23 cellular contexts compared by ENCODE assay signal in the genomic region with DNA sequence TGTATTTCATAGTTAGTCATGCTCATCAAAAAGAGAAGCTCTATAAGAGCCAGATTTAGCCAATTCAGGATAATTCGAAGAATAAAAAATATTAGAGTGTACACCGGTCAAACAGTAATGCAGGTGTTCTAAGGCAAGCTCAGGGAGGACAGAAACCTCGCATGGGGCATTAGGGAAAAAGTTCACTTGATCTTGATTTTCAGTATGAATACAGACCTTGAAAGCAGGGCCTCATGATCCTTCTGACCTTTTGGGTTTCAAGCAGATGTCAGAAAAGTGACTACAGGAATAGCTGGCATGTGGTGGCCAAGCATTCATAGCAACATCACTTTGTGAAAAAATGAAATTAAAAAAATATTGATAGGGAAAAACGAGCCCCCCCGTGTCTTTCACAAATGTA.
"Had no signal": no experiment of that assay in that cellular context is flagged by ENCODE, and none has a peak within 500 bp of the region (broad histone marks: within the 10 kb centered on the region; RNA-seq: fewer than 3 reads in every experiment).

No MANE protein-coding gene starts in this region.

- H3K4me1 ChIP-seq: colonic mucosa, esophagus muscularis mucosa, gastroesophageal sphincter, heart left ventricle, left ventricle myocardium inferior, lower lobe of right lung had no signal

- H3K36me3 Mint-ChIP-seq: immature natural killer cell, mesothelial cell of epicardium had no signal

- DNase-seq: colonic mucosa; cortex of kidney; effector CD8-positive, alpha-beta T cell; effector memory CD8-positive, alpha-beta T cell; foreskin keratinocyte; heart left ventricle; hypothalamus; immature natural killer cell; islet precursor cell; kidney; kidney glomerular epithelial cell; left colon; left ventricle myocardium inferior; lower lobe of right lung; mesenchymal stem cell; mucosa of descending colon; naive B cell had no signal

- H3K27me3 ChIP-seq: colonic mucosa, esophagus muscularis mucosa, foreskin keratinocyte, gastroesophageal sphincter, heart left ventricle, hepatocyte had no signal

- H3K9me3 ChIP-seq: colonic mucosa, lower lobe of right lung, mucosa of descending colon had no signal

- H2AFZ ChIP-seq: hepatocyte had no signal

- H3K4me3 ChIP-seq: colonic mucosa, esophagus muscularis mucosa, gastroesophageal sphincter, heart left ventricle, hepatocyte, left ventricle myocardium inferior, lower lobe of right lung, mucosa of descending colon had no signal

- H3K79me2 ChIP-seq: hepatocyte had no signal

- ATAC-seq: effector memory CD8-positive, alpha-beta T cell; foreskin keratinocyte; gastroesophageal sphincter; heart left ventricle; left colon; left lobe of liver; lower lobe of right lung; mucosa of descending colon had no signal

- H3K4me3 Mint-ChIP-seq: dendritic cell treated with granulocyte-macrophage colony-stimulating factor and Interleukin-4, amounts not matched to agents 40 ng/mL and 50 ng/mL, for 4 days; effector memory CD8-positive, alpha-beta T cell; immature natural killer cell; mesothelial cell of epicardium; naive B cell had no signal

- H3K4me1 Mint-ChIP-seq: immature natural killer cell, mesothelial cell of epicardium had no signal

- H3K27ac Mint-ChIP-seq: dendritic cell treated with granulocyte-macrophage colony-stimulating factor and Interleukin-4, amounts not matched to agents 40 ng/mL and 50 ng/mL, for 4 days; effector memory CD8-positive, alpha-beta T cell; immature natural killer cell; mesothelial cell of epicardium; naive B cell had no signal

- H3K36me3 ChIP-seq: colonic mucosa, esophagus muscularis mucosa, gastroesophageal sphincter, heart left ventricle, left ventricle myocardium inferior, lower lobe of right lung had no signal

- H3K27me3 Mint-ChIP-seq: dendritic cell treated with granulocyte-macrophage colony-stimulating factor and Interleukin-4, amounts not matched to agents 40 ng/mL and 50 ng/mL, for 4 days; effector memory CD8-positive, alpha-beta T cell had no signal

- H3K27ac ChIP-seq: colonic mucosa, esophagus muscularis mucosa, foreskin keratinocyte, gastroesophageal sphincter, heart left ventricle, hepatocyte, left ventricle myocardium inferior, lower lobe of right lung had no signal

- H3K4me2 ChIP-seq: hepatocyte had no signal
